Comparison of ENCODE assay signal across 18 cellular contexts in genomic region chr14:60968671-60969070, GRCh38. TPM values are rescaled to one million over a fixed set of nuclear protein-coding genes. Genes with fewer than 3 reads are reported as not detected.
DNase-seq lines count a peak whose midpoint lies in the region; ATAC-seq, FAIRE-seq and TF ChIP-seq lines count a peak whose summit lies in the region.
"Had no signal": no experiment of that assay in that cellular context is flagged by ENCODE, and none has a peak within 500 bp of the region (broad histone marks: within the 10 kb centered on the region; RNA-seq: fewer than 3 reads in every experiment).

No MANE protein-coding gene starts in this region.

- no peak for ATAC-seq in A549
- no peak for ATAC-seq in HG02981 (IDR thresholded peaks at IDR 0.05; ENCODE audit: unreplicated experiment)
- ATAC-seq: HCT116 had no signal

- TF ChIP-seq POLR2A in A549 (IDR thresholded peaks at IDR 0.05; ENCODE audit: low read length) = no peak

- H2BK120ac ChIP-seq in mesendoderm (ENCODE audit: low read depth, low read length) = no peak overlapping the region

- no peak overlapping the region for H4K5ac ChIP-seq in mesendoderm (ENCODE audit: low read length)

- H3K27ac ChIP-seq in A549 (no peak overlapping the region), mesendoderm (ENCODE audit: low read depth, low read length) (no peak overlapping the region)
- H3K27ac ChIP-seq: C4-2B, GM23248 had no signal

- no peak overlapping the region for H2AK5ac ChIP-seq in mesendoderm (ENCODE audit: low read length)

- H3K4me3 Mint-ChIP-seq in osteocyte (ENCODE audit: unreplicated experiment) = no peak overlapping the region
- H3K4me3 Mint-ChIP-seq: B cell; CD4-positive, alpha-beta memory T cell had no signal

- H3K27me3 ChIP-seq in mesendoderm (ENCODE audit: insufficient read depth, low read length, poor library complexity) = no peaks in the 10 kb centered on the region

- TF ChIP-seq EP300 in A549 (IDR thresholded peaks at IDR 0.05) = no peak

- H3K27ac Mint-ChIP-seq in osteocyte (ENCODE audit: unreplicated experiment) = peak overlapping the region; percentile 71
- H3K27ac Mint-ChIP-seq: B cell; CD4-positive, alpha-beta memory T cell had no signal

- H3K4me1 ChIP-seq in A549 = peaks cover 32% of the 10 kb centered on the region
- H3K4me1 ChIP-seq in mesendoderm (ENCODE audit: control insufficient read depth, low read depth, low read length) = no peaks in the 10 kb centered on the region

- no peak overlapping the region for H3K4me3 ChIP-seq in A549
- no peak overlapping the region for H3K4me3 ChIP-seq in mesendoderm (ENCODE audit: low read length)
- H3K4me3 ChIP-seq: GM23248 had no signal

- H3K79me1 ChIP-seq in mesendoderm (ENCODE audit: low read length) = no peaks in the 10 kb centered on the region

- peak; percentile 7 for FAIRE-seq in A549 (lab: Jason Lieb, UNC)
- peak; percentile 30 for FAIRE-seq in islet of Langerhans (lab: Jason Lieb, UNC)
- FAIRE-seq: GM12891, H54 had no signal

- CTCF ChIA-PET in A549 (lab: Yijun Ruan, JAX) = interaction anchor here (1.9 kb wide), 1 partner anchor 10 kb away, joined by 4 read pairs; no protein-coding TSS in a partner anchor

- H3K4ac ChIP-seq in mesendoderm (ENCODE audit: low read depth, low read length) = no peak overlapping the region

- DNase-seq in A549 (ENCODE audit: low read depth in 1 of 2, low spot score in 1 of 2) = no peak
- peak; percentile 42 for DNase-seq in NCI-H69 (lab: John Stamatoyannopoulos, UW)
- DNase-seq in osteocyte (ENCODE audit: extremely low spot score, unreplicated experiment) = no peak
- DNase-seq in mesendoderm = no peak
- no peak for DNase-seq in AG08395 (ENCODE audit: low spot score)
- DNase-seq: 8988T; ACHN; CD4-positive, alpha-beta memory T cell; DMS79; GM23248; IMR-90 had no signal

- H3K56ac ChIP-seq in mesendoderm (ENCODE audit: low read length) = no peak overlapping the region

- H3K9me3 Mint-ChIP-seq in osteocyte (ENCODE audit: unreplicated experiment) = no peaks in the 10 kb centered on the region
- H3K9me3 Mint-ChIP-seq: CD4-positive, alpha-beta memory T cell had no signal

- no peak overlapping the region for H3K9ac ChIP-seq in mesendoderm (ENCODE audit: low read length)
- H3K9ac ChIP-seq: GM23248 had no signal

- TF ChIP-seq CTCF in A549 (IDR thresholded peaks at IDR 0.05) (no peak), osteocyte (IDR thresholded peaks at IDR 0.05) (no peak)

- no peak overlapping the region for H2BK15ac ChIP-seq in mesendoderm (replicated peaks; ENCODE audit: low read depth)

- H3K36me3 Mint-ChIP-seq in osteocyte (ENCODE audit: unreplicated experiment) = peaks cover 22% of the 10 kb centered on the region

- H4K8ac ChIP-seq in mesendoderm (ENCODE audit: low read depth, low read length) = no peak overlapping the region

- no peaks in the 10 kb centered on the region for H3K27me3 Mint-ChIP-seq in osteocyte (ENCODE audit: unreplicated experiment)
- H3K27me3 Mint-ChIP-seq: B cell; CD4-positive, alpha-beta memory T cell had no signal

- POLR2A ChIA-PET in A549 (lab: Yijun Ruan, JAX) = interaction anchor here (1.2 kb wide), 1 partner anchor 12 kb away, joined by 5 read pairs; the partner anchor contains the start of genes SLC38A6 and TRMT5

- H3K4me2 ChIP-seq in A549 (no peak overlapping the region), mesendoderm (ENCODE audit: low read length) (no peak overlapping the region)

- no peaks in the 10 kb centered on the region for H3K79me2 ChIP-seq in mesendoderm (ENCODE audit: control insufficient read depth, insufficient read depth, low read length)

- H3K9me3 ChIP-seq in A549 = no peaks in the 10 kb centered on the region

- H3K4me1 Mint-ChIP-seq in osteocyte (ENCODE audit: unreplicated experiment) = peaks cover 56% of the 10 kb centered on the region

- TF ChIP-seq RAD21 in A549 (conservative IDR thresholded peaks at IDR 0.05 in 1 of 2, IDR thresholded peaks at IDR 0.05 in 1 of 2) = no peak

- H3K18ac ChIP-seq in mesendoderm (ENCODE audit: low read length) = no peak overlapping the region

- no peak overlapping the region for H3K23ac ChIP-seq in mesendoderm (ENCODE audit: low read length)

- H3K36me3 ChIP-seq in mesendoderm (ENCODE audit: control insufficient read depth, insufficient read depth, low read length) = no peaks in the 10 kb centered on the region

- no peak overlapping the region for H2BK5ac ChIP-seq in mesendoderm (ENCODE audit: low read length)

TF ChIP-seq in A549, 52 proteins besides CTCF, POLR2A, EP300 and RAD21:
- TF ChIP-seq PHF8 (IDR thresholded peaks at IDR 0.05; ENCODE audit: borderline replicate concordance, low read depth) (no peak), CHD4 (IDR thresholded peaks at IDR 0.05; ENCODE audit: borderline replicate concordance) (no peak)

RNA-seq across cellular contexts. Expression of gene TRMT5, which starts 12.2 kb away (rescaled TPM):
- polyA plus RNA-seq in A549 (2011; rRNA removed) (17.0 and 18.2 TPM in 2 replicates), A549 (2017; fragmentation: RNase III; extraction: RNeasy Plus Mini Kit Qiagen cat#74134 plus additional on column Dnase treatment) (17.7 to 19.1 TPM (median 18.8 TPM) in 3 replicates)
- polyA plus RNA-seq in A549 (2012; cell fraction: cytosol; rRNA removed) = 3.7 and 3.8 TPM in 2 replicates
- 1.8 and 3.7 TPM in 2 replicates for polyA plus RNA-seq in A549 (2012; cell fraction: nucleus; rRNA removed)
- 5.1 and 7.1 TPM in 2 replicates for polyA minus RNA-seq in A549 (2011; rRNA and poly(A)+ RNA removed)
- total RNA-seq in osteocyte = 15.8 and 17.0 TPM in 2 replicates
- 18.0 TPM for polyA plus RNA-seq in mesendoderm (2013, experiment 1 of 2)
- polyA plus RNA-seq in mesendoderm (2013, experiment 2 of 2) = 17.0 TPM

RNA-seq across cellular contexts. Expression of gene SLC38A6, which starts 12.4 kb away (rescaled TPM):
- 31.4 and 37.8 TPM in 2 replicates for polyA plus RNA-seq in A549 (2011; rRNA removed)
- 11.4 and 11.7 TPM in 2 replicates for polyA plus RNA-seq in A549 (2012; cell fraction: cytosol; rRNA removed)
- 9.6 and 13.4 TPM in 2 replicates for polyA plus RNA-seq in A549 (2012; cell fraction: nucleus; rRNA removed)
- polyA plus RNA-seq in A549 (2017; fragmentation: RNase III; extraction: RNeasy Plus Mini Kit Qiagen cat#74134 plus additional on column Dnase treatment) = 27.8 to 33.3 TPM (median 28.9 TPM) in 3 replicates
- polyA minus RNA-seq in A549 (2011; rRNA and poly(A)+ RNA removed) = 25.8 and 26.1 TPM in 2 replicates
- 61.9 and 63.9 TPM in 2 replicates for total RNA-seq in osteocyte
- 7.1 TPM for polyA plus RNA-seq in mesendoderm (2013, experiment 1 of 2)
- 6.9 TPM for polyA plus RNA-seq in mesendoderm (2013, experiment 2 of 2)
